ENCODE assay signal across 8 cellular contexts in genomic region chr12:116277393-116278258, GRCh38. TPM values are rescaled to one million over a fixed set of nuclear protein-coding genes. Genes with fewer than 3 reads are reported as not detected.
DNase-seq lines count a peak whose midpoint lies in the region; ATAC-seq and TF ChIP-seq lines count a peak whose summit lies in the region.

Gene MED13L (minus strand): TSS chr12:116277693. CDS start chr12:116277131, 562 bp downstream.

- peak within 1 kb of the TSS; percentile 61 for H3K9ac ChIP-seq in rectal smooth muscle tissue (ENCODE audit: low read length)

- intact Hi-C loops in ascending aorta (cut with DNase I): loop anchor here (1.0 to 5.0 kb wide), 10 partner anchors 42 to 322 kb away; no protein-coding TSS in a partner anchor
- intact Hi-C loops in right cardiac atrium (cut with DNase I): loop anchor here in 1 of 4 donors (5.0 kb wide), 1 partner anchor 325 kb away; no protein-coding TSS in a partner anchor
- intact Hi-C loops in uterus (cut with DNase I; ENCODE audit: low total_unique reads): loop anchor here (10.0 kb wide), 1 partner anchor 317 kb away; no protein-coding TSS in a partner anchor

- in situ Hi-C loops in GM13977 (cut with MboI; ENCODE audit: low pct_unique_long_range_greater_than_20kb, low sequenced_read_pairs, unreplicated experiment): loop anchor here (25.0 kb wide), 1 partner anchor 285 kb away; the partner anchor contains the start of gene MAP1LC3B2

- H3K27me3 ChIP-seq in ascending aorta (no peaks in the 10 kb centered on the region), right cardiac atrium (ENCODE audit: control insufficient read depth, insufficient read depth) (no peaks in the 10 kb centered on the region), rectal smooth muscle tissue (ENCODE audit: control insufficient read depth, insufficient read depth, low read length) (no peaks in the 10 kb centered on the region), uterus (no peaks in the 10 kb centered on the region)

- ATAC-seq in HG02798 (IDR thresholded peaks at IDR 0.05; ENCODE audit: poor library complexity, unreplicated experiment) (peak; percentile 89), right cardiac atrium (peak; percentile 91 to 96)

- H3K4me3 ChIP-seq in ascending aorta: peak within 1 kb of the TSS; percentile 89 to 95
- H3K4me3 ChIP-seq in right cardiac atrium (ENCODE audit: low read length): peak within 1 kb of the TSS; percentile 82
- peak within 1 kb of the TSS; percentile 91 for H3K4me3 ChIP-seq in rectal smooth muscle tissue (ENCODE audit: low read length)
- H3K4me3 ChIP-seq in uterus: peak within 1 kb of the TSS; percentile 84 to 94

- peak; percentile 30 to 65 for TF ChIP-seq POLR2A in uterus (IDR thresholded peaks at IDR 0.05)

- WGBS in right cardiac atrium: under 1% methylated on average over 118 of the region's 119 CpGs

- TF ChIP-seq CTCF in GM13977 (IDR thresholded peaks at IDR 0.05; ENCODE audit: extremely low read depth, insufficient read depth, missing control alignments) (peak; percentile 55), ascending aorta (IDR thresholded peaks at IDR 0.05) (peak; percentile 17 to 55 (median 39)), uterus (IDR thresholded peaks at IDR 0.05) (peak in 3 of 4 experiments; percentile 28 to 84 (median 57))

- H3K9me3 ChIP-seq in ascending aorta (no peaks in the 10 kb centered on the region), right cardiac atrium (ENCODE audit: control insufficient read depth, low read length) (no peaks in the 10 kb centered on the region), uterus (no peaks in the 10 kb centered on the region)

- H3K27ac ChIP-seq in ascending aorta (peak within 1 kb of the TSS; percentile 87 to 95), right cardiac atrium (ENCODE audit: low read length) (peak within 1 kb of the TSS; percentile 99), rectal smooth muscle tissue (ENCODE audit: low read depth, low read length) (peak within 1 kb of the TSS; percentile 83), uterus (peak within 1 kb of the TSS; percentile 98 to 99)

- no peaks in the 10 kb centered on the region for H3K36me3 ChIP-seq in ascending aorta
- no peaks in the 10 kb centered on the region for H3K36me3 ChIP-seq in rectal smooth muscle tissue (ENCODE audit: control insufficient read depth, insufficient read depth, low read length)
- H3K36me3 ChIP-seq in uterus: no peaks in the 10 kb centered on the region

- peaks cover 4 to 17% of the 10 kb centered on the region in 2 donors for H3K4me1 ChIP-seq in ascending aorta
- H3K4me1 ChIP-seq in right cardiac atrium (ENCODE audit: control insufficient read depth, insufficient read depth, low read length): no peaks in the 10 kb centered on the region
- H3K4me1 ChIP-seq in rectal smooth muscle tissue (ENCODE audit: control insufficient read depth, insufficient read depth, low read length): peaks cover 8% of the 10 kb centered on the region
- peaks cover 0 to 5% of the 10 kb centered on the region in 2 donors for H3K4me1 ChIP-seq in uterus

- DNase-seq in GM13977 (ENCODE audit: low spot score) (peak; percentile 99), NCI-H146 (lab: John Stamatoyannopoulos, UW) (peak; percentile 89), T-helper 22 cell (ENCODE audit: low read depth) (peak; percentile 82), ascending aorta (ENCODE audit: low spot score in 2 of 2) (peak; percentile 46 to 93), right cardiac atrium (peak; percentile 88 to 96 (median 95)), uterus (peak; percentile 86 to 91)

RNA-seq across cellular contexts. Expression of gene MED13L, which starts in this region (rescaled TPM):
- 117 TPM for total RNA-seq in ascending aorta
- 10 to 100 TPM; 68.8 to 73.5 (median 69.8) TPM for total RNA-seq in right cardiac atrium
- 15.6 TPM for polyA plus RNA-seq in right cardiac atrium
- total RNA-seq in uterus: 100 to 1,000 TPM; 189 to 314 (median 254) TPM

Comparison
In these comparisons a context has a peak if more than half of its experiments do, and no peak if none do; other contexts are left out.
1. Peak in every context shown above with its lines: DNase-seq, ATAC-seq, H3K4me3 ChIP-seq and H3K27ac ChIP-seq.